1 cellular context compared by ENCODE assay signal in the genomic region with DNA sequence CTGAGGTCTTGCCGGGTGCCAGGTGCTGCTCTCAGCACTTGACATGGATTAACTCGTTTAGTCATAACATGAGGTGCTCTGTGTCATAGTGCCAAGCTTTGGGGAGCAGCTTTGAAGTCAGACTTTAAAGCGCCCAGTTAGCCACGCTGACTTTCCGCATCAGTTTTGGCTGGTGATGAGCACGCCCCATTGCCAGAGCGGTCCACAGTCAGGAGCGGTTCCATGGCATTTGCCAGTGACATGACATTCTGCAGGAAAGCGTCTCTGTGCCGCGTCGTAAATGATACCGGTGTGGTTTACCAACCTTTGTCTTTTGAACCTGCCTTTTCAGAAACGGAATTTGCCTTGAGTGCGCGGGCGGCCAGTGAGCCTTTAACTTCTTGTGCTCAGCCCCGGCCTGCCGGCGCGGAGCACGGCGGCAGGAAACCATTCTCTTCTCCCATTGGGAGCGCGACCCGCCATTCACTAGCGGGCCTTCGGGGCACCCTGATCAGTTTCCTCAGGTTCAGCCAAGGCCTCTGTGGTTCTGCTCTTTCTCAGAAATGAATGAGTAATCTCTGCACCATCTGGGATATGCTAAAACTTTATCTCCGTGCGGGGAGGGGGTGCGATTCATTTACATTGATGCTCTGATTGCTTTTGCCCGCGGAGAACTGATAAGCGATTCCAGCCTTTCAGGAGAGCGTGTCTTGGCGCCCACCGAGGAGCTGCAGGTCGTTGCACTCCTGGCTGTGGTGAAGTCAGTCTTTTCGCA.
TF ChIP-seq lines count a peak whose summit lies in the region.

No MANE protein-coding gene starts in this region.

TF ChIP-seq in GM12878, 131 proteins besides CTCF, POLR2A, EP300 and RAD21 (continued from another document):
- TF ChIP-seq, protein P1, sequence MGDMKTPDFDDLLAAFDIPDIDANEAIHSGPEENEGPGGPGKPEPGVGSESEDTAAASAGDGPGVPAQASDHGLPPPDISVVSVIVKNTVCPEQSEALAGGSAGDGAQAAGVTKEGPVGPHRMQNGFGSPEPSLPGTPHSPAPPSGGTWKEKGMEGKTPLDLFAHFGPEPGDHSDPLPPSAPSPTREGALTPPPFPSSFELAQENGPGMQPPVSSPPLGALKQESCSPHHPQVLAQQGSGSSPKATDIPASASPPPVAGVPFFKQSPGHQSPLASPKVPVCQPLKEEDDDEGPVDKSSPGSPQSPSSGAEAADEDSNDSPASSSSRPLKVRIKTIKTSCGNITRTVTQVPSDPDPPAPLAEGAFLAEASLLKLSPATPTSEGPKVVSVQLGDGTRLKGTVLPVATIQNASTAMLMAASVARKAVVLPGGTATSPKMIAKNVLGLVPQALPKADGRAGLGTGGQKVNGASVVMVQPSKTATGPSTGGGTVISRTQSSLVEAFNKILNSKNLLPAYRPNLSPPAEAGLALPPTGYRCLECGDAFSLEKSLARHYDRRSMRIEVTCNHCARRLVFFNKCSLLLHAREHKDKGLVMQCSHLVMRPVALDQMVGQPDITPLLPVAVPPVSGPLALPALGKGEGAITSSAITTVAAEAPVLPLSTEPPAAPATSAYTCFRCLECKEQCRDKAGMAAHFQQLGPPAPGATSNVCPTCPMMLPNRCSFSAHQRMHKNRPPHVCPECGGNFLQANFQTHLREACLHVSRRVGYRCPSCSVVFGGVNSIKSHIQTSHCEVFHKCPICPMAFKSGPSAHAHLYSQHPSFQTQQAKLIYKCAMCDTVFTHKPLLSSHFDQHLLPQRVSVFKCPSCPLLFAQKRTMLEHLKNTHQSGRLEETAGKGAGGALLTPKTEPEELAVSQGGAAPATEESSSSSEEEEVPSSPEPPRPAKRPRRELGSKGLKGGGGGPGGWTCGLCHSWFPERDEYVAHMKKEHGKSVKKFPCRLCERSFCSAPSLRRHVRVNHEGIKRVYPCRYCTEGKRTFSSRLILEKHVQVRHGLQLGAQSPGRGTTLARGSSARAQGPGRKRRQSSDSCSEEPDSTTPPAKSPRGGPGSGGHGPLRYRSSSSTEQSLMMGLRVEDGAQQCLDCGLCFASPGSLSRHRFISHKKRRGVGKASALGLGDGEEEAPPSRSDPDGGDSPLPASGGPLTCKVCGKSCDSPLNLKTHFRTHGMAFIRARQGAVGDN (IDR thresholded peaks at IDR 0.05) = no peak
- no peak for TF ChIP-seq FOXM1 (IDR thresholded peaks at IDR 0.05; ENCODE audit: low read depth, low read length)
- TF ChIP-seq PBX3 (IDR thresholded peaks at IDR 0.05; ENCODE audit: insufficient replicate concordance, low read depth, low read length) = peak; percentile 38
- TF ChIP-seq KDM1A (IDR thresholded peaks at IDR 0.05; ENCODE audit: borderline replicate concordance) = no peak
